Comparison of ENCODE assay signal across 1 cellular context in the genomic region with DNA sequence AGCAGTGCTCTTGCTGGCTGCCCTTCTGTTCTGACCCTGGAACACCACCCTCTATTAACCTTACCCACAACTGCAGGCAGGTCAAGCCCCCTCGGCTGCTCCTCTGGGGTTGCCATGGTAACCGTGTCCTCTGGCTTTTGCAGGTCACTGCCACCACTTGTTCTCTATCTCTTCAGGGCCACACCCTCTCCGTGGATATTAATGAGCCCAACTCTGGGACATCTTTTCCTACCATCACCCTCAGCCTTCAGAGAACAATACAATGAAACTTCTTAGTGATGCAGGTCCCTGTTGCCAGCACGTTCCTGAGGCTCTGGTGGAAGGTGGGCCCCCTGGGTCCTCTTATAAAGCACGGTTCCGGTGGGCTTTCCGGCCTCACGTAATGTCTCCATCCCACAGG.
TF ChIP-seq lines count a peak whose summit lies in the region.

No MANE protein-coding gene starts in this region.

TF ChIP-seq in GM23338, 12 proteins besides CTCF, POLR2A, EP300 and RAD21 (continued from another document):
- TF ChIP-seq, protein P1, sequence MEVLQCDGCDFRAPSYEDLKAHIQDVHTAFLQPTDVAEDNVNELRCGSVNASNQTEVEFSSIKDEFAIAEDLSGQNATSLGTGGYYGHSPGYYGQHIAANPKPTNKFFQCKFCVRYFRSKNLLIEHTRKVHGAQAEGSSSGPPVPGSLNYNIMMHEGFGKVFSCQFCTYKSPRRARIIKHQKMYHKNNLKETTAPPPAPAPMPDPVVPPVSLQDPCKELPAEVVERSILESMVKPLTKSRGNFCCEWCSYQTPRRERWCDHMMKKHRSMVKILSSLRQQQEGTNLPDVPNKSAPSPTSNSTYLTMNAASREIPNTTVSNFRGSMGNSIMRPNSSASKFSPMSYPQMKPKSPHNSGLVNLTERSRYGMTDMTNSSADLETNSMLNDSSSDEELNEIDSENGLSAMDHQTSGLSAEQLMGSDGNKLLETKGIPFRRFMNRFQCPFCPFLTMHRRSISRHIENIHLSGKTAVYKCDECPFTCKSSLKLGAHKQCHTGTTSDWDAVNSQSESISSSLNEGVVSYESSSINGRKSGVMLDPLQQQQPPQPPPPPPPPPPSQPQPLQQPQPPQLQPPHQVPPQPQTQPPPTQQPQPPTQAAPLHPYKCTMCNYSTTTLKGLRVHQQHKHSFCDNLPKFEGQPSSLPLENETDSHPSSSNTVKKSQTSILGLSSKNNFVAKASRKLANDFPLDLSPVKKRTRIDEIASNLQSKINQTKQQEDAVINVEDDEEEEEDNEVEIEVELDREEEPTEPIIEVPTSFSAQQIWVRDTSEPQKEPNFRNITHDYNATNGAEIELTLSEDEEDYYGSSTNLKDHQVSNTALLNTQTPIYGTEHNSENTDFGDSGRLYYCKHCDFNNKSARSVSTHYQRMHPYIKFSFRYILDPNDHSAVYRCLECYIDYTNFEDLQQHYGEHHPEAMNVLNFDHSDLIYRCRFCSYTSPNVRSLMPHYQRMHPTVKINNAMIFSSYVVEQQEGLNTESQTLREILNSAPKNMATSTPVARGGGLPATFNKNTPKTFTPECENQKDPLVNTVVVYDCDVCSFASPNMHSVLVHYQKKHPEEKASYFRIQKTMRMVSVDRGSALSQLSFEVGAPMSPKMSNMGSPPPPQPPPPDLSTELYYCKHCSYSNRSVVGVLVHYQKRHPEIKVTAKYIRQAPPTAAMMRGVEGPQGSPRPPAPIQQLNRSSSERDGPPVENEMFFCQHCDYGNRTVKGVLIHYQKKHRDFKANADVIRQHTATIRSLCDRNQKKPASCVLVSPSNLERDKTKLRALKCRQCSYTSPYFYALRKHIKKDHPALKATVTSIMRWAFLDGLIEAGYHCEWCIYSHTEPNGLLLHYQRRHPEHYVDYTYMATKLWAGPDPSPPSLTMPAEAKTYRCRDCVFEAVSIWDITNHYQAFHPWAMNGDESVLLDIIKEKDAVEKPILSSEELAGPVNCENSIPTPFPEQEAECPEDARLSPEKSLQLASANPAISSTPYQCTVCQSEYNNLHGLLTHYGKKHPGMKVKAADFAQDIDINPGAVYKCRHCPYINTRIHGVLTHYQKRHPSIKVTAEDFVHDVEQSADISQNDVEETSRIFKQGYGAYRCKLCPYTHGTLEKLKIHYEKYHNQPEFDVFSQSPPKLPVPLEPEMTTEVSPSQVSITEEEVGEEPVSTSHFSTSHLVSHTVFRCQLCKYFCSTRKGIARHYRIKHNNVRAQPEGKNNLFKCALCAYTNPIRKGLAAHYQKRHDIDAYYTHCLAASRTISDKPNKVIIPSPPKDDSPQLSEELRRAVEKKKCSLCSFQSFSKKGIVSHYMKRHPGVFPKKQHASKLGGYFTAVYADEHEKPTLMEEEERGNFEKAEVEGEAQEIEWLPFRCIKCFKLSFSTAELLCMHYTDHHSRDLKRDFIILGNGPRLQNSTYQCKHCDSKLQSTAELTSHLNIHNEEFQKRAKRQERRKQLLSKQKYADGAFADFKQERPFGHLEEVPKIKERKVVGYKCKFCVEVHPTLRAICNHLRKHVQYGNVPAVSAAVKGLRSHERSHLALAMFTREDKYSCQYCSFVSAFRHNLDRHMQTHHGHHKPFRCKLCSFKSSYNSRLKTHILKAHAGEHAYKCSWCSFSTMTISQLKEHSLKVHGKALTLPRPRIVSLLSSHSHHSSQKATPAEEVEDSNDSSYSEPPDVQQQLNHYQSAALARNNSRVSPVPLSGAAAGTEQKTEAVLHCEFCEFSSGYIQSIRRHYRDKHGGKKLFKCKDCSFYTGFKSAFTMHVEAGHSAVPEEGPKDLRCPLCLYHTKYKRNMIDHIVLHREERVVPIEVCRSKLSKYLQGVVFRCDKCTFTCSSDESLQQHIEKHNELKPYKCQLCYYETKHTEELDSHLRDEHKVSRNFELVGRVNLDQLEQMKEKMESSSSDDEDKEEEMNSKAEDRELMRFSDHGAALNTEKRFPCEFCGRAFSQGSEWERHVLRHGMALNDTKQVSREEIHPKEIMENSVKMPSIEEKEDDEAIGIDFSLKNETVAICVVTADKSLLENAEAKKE (CRISPR knock-in tag; IDR thresholded peaks at IDR 0.05): no peak
- no peak for TF ChIP-seq ZNF114 (CRISPR knock-in tag; IDR thresholded peaks at IDR 0.05)
- TF ChIP-seq JUNB (IDR thresholded peaks at IDR 0.05; ENCODE audit: unreplicated experiment): no peak
- TF ChIP-seq CREB1 (CRISPR knock-in tag; IDR thresholded peaks at IDR 0.05; ENCODE audit: low read depth): no peak
